In genomic region chr13:50511877-50512332, GRCh38 we compare ENCODE assay signal across 8 cellular contexts.
DNase-seq lines count a peak whose midpoint lies in the region; ATAC-seq and TF ChIP-seq lines count a peak whose summit lies in the region.

No MANE protein-coding gene starts in this region.

- POLR2A ChIA-PET in activated B cell treated with CpG ODN at 0.5 μM for 24 hours (lab: Charles Lee) = interaction anchor here (0.6 to 2.8 kb wide), 22 partner anchors 15 to 575 kb away, joined by 3 to 31 read pairs (median 8); partner anchors contain the start of genes RNASEH2B, SPRYD7 and TRIM13

- H3K4me1 ChIP-seq in trophoblast cell (ENCODE audit: control insufficient read depth in 1 of 2, insufficient read depth in 2 of 2, low read length in 2 of 2) = no peaks in the 10 kb centered on the region

- no peaks in the 10 kb centered on the region for H3K79me2 ChIP-seq in trophoblast cell (ENCODE audit: control insufficient read depth, insufficient read depth, low read length, poor library complexity)

- no peak overlapping the region for H3K23ac ChIP-seq in trophoblast cell (ENCODE audit: low read length)

- intact Hi-C loops in activated B cell treated with CpG ODN at 0.5 μM for 24 hours (cut with micrococcal nuclease) (loop anchor here (1.0 to 5.0 kb wide), 5 partner anchors 267 to 430 kb away; no protein-coding TSS in a partner anchor), natural killer cell (cut with micrococcal nuclease) (loop anchor here (1.0 to 10.0 kb wide), 2 partner anchors 257 to 430 kb away; no protein-coding TSS in a partner anchor)

- no peak overlapping the region for H2AFZ ChIP-seq in trophoblast cell (ENCODE audit: insufficient read depth, low read length, poor library complexity)

- H3K36me3 ChIP-seq in trophoblast cell (ENCODE audit: control insufficient read depth in 1 of 2, insufficient read depth in 2 of 2, low read length in 2 of 2) = no peaks in the 10 kb centered on the region

- no peak overlapping the region for H3K4me3 ChIP-seq in trophoblast cell (ENCODE audit: low read depth, low read length)

- no peak overlapping the region for H4K8ac ChIP-seq in trophoblast cell (ENCODE audit: low read depth, low read length)

- H3K9me3 Mint-ChIP-seq in activated B cell treated with CpG ODN at 0.5 μM for 24 hours = no peaks in the 10 kb centered on the region
- no peaks in the 10 kb centered on the region for H3K9me3 Mint-ChIP-seq in natural killer cell

- no peak overlapping the region for H2BK120ac ChIP-seq in trophoblast cell (ENCODE audit: insufficient read depth, low read length, poor library complexity)

- H3K27ac Mint-ChIP-seq in activated B cell treated with CpG ODN at 0.5 μM for 24 hours (no peak overlapping the region), natural killer cell (no peak overlapping the region)

- no peak overlapping the region for H4K91ac ChIP-seq in trophoblast cell (ENCODE audit: low read depth, low read length)

- no peak overlapping the region for H2BK12ac ChIP-seq in trophoblast cell (ENCODE audit: low read length)

- H3K4ac ChIP-seq in trophoblast cell (ENCODE audit: low read depth, low read length) = no peak overlapping the region

- H3K9me3 ChIP-seq in trophoblast cell (ENCODE audit: insufficient read depth, low read depth, low read length) = peaks cover 6% of the 10 kb centered on the region

- no peak overlapping the region for H3K4me3 Mint-ChIP-seq in activated B cell treated with CpG ODN at 0.5 μM for 24 hours
- no peak overlapping the region for H3K4me3 Mint-ChIP-seq in natural killer cell

- H3K27me3 Mint-ChIP-seq in activated B cell treated with CpG ODN at 0.5 μM for 24 hours (no peaks in the 10 kb centered on the region), natural killer cell (ENCODE audit: low read depth in 2 of 2) (no peaks in the 10 kb centered on the region)

- no peak overlapping the region for H4K12ac ChIP-seq in trophoblast cell (ENCODE audit: low read depth, low read length)

- H3K4me1 Mint-ChIP-seq in activated B cell treated with CpG ODN at 0.5 μM for 24 hours (peaks cover 3% of the 10 kb centered on the region), natural killer cell (no peaks in the 10 kb centered on the region)

- H3K9ac ChIP-seq in trophoblast cell (ENCODE audit: low read length) = no peak overlapping the region

- no peak overlapping the region for H3K18ac ChIP-seq in trophoblast cell (ENCODE audit: low read length)

- H3K4me2 ChIP-seq in trophoblast cell (ENCODE audit: low read length) = no peak overlapping the region

- CTCF ChIA-PET in activated B cell treated with CpG ODN at 0.5 μM for 24 hours (lab: Charles Lee) = interaction anchor here (0.7 to 2.9 kb wide), 5 partner anchors 267 to 535 kb away, joined by 3 to 12 read pairs (median 4); no protein-coding TSS in a partner anchor

- H3K27ac ChIP-seq in trophoblast cell (ENCODE audit: low read depth, low read length) = no peak overlapping the region

- ATAC-seq in GM19397 (IDR thresholded peaks at IDR 0.05; ENCODE audit: unreplicated experiment) = peak; percentile 51
- peak; percentile 47 for ATAC-seq in HG03196 (IDR thresholded peaks at IDR 0.05; ENCODE audit: unreplicated experiment)
- ATAC-seq in activated B cell treated with CpG ODN at 0.5 μM for 24 hours (ENCODE audit: low read depth) = peak; percentile 63
- peak; percentile 64 to 67 (median 65) for ATAC-seq in natural killer cell

- no CpG with 5 or more reads among the region's 4 CpGs for WGBS in trophoblast cell (ENCODE audit: extremely low coverage, insufficient coverage, insufficient read length)

- DNase-seq in activated B cell treated with CpG ODN at 0.5 μM for 24 hours (no peak), natural killer cell (no peak), AG20443 (ENCODE audit: low spot score) (no peak), NCI-H2227 treated with DMSO at 0.1 percent for 48 hours (lab: John Stamatoyannopoulos, UW) (no peak), trophoblast cell (no peak)
- no peak for DNase-seq in activated T-cell treated with anti-CD3 and anti-CD28 coated beads, Interleukin-2, amount 50 U/mL, for 48 hours

- H3K27me3 ChIP-seq in trophoblast cell (ENCODE audit: insufficient read depth, low read length) = no peaks in the 10 kb centered on the region

- H3K14ac ChIP-seq in trophoblast cell (ENCODE audit: low read length) = no peak overlapping the region

- H2AK5ac ChIP-seq in trophoblast cell (ENCODE audit: low read length) = no peak overlapping the region

- no peak overlapping the region for H2BK5ac ChIP-seq in trophoblast cell (ENCODE audit: low read depth, low read length, poor library complexity)

- no peaks in the 10 kb centered on the region for H3K79me1 ChIP-seq in trophoblast cell (ENCODE audit: low read length)

- TF ChIP-seq CTCF in activated B cell treated with CpG ODN at 0.5 μM for 24 hours (IDR thresholded peaks at IDR 0.05) (no peak), natural killer cell (IDR thresholded peaks at IDR 0.05) (no peak)

- H3K36me3 Mint-ChIP-seq in activated B cell treated with CpG ODN at 0.5 μM for 24 hours (ENCODE audit: low read depth) (no peaks in the 10 kb centered on the region), natural killer cell (no peaks in the 10 kb centered on the region)
